ENCODE assay signal across 8 cellular contexts in the genomic region with DNA sequence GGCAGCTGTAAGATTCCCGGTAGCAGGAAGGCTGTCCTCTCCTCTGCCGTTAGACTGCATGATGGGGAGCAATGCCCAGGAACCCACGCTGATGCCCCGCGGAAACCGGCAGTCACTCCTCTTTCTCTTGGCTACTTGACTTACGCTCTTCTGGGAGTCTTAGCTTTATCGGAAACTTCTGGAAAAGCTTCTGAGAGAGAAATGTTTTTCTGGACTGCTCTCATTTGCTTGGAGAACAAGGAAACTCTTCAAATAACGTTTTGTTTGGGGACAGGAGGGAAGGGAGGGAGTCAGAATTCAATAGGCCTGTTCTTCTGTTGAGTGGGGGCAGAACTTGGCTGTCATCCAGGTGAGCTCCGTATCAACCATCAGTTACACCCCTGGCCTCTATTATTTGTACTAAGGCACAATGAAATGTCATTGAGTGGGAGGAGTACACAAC.
A peak's percentile ranks its signal among the peaks of the same experiment; 100 is the strongest.
DNase-seq lines count a peak whose midpoint lies in the region; ATAC-seq, FAIRE-seq and TF ChIP-seq lines count a peak whose summit lies in the region.

No MANE protein-coding gene starts in this region.

- H4K20me1 ChIP-seq in keratinocyte (ENCODE audit: control insufficient read depth, extremely low read depth, insufficient read depth, low read length): no peaks in the 10 kb centered on the region

- H3K9ac ChIP-seq in keratinocyte (ENCODE audit: control insufficient read depth, extremely low read depth, insufficient read depth, low read length): peak overlapping the region; percentile 76

- no peak overlapping the region for H3K27ac Mint-ChIP-seq in stimulated activated effector memory CD8-positive, alpha-beta T cell treated with anti-CD3 and anti-CD28 coated beads, Interleukin-12 subunit alpha, Interleukin-12 subunit beta, amount 100 ng/mL, for 72 hours

- H3K27ac ChIP-seq in angular gyrus (ENCODE audit: low read depth, low read length) (peak overlapping the region; percentile 99), keratinocyte (ENCODE audit: control insufficient read depth, insufficient read depth, low read length) (no peak overlapping the region)

- H3K4me1 ChIP-seq in keratinocyte (ENCODE audit: control insufficient read depth, extremely low read depth, insufficient read depth, low read length): peaks cover 10% of the 10 kb centered on the region

- peak overlapping the region in 2 of 3 experiments; percentile 55 to 74 for H3K4me3 ChIP-seq in keratinocyte (ENCODE audit: control insufficient read depth in 2 of 3, extremely low read depth in 1 of 3, insufficient read depth in 2 of 3, low read depth in 1 of 3, low read length in 3 of 3)

- no peaks in the 10 kb centered on the region for H3K36me3 Mint-ChIP-seq in stimulated activated effector memory CD8-positive, alpha-beta T cell treated with anti-CD3 and anti-CD28 coated beads, Interleukin-12 subunit alpha, Interleukin-12 subunit beta, amount 100 ng/mL, for 72 hours

- DNase-seq in COLO668 (lab: John Stamatoyannopoulos, UW; ENCODE audit: unreplicated experiment): peak; percentile 88
- DNase-seq in NCI-H2081 (lab: John Stamatoyannopoulos, UW): peak; percentile 57 to 82
- DNase-seq in keratinocyte (ENCODE audit: low read depth, low spot score): no peak
- DNase-seq in stimulated activated effector memory CD8-positive, alpha-beta T cell treated with anti-CD3 and anti-CD28 coated beads, Interleukin-12 subunit alpha, Interleukin-12 subunit beta, amount 100 ng/mL, for 72 hours (ENCODE audit: low spot score in 2 of 2): no peak
- no peak for DNase-seq in MV-4-11 (lab: John Stamatoyannopoulos, UW)
- DNase-seq in GOT3 (lab: John Stamatoyannopoulos, UW): no peak

- no peaks in the 10 kb centered on the region for H3K79me2 ChIP-seq in keratinocyte (ENCODE audit: control insufficient read depth, insufficient read depth, low read length)

- dilution Hi-C loops in keratinocyte (cut with MboI; ENCODE audit: extremely low pct_ligation_motif_present, low sequenced_read_pairs): no loop called here

- H3K36me3 ChIP-seq in keratinocyte (ENCODE audit: control insufficient read depth in 2 of 2, extremely low read depth in 1 of 2, insufficient read depth in 2 of 2, low read length in 2 of 2): no peaks in the 10 kb centered on the region

- peaks cover 38% of the 10 kb centered on the region for H3K4me1 Mint-ChIP-seq in stimulated activated effector memory CD8-positive, alpha-beta T cell treated with anti-CD3 and anti-CD28 coated beads, Interleukin-12 subunit alpha, Interleukin-12 subunit beta, amount 100 ng/mL, for 72 hours

- H3K9me3 ChIP-seq in keratinocyte (ENCODE audit: control insufficient read depth, low read depth, low read length): no peaks in the 10 kb centered on the region

- H3K4me3 Mint-ChIP-seq in stimulated activated effector memory CD8-positive, alpha-beta T cell treated with anti-CD3 and anti-CD28 coated beads, Interleukin-12 subunit alpha, Interleukin-12 subunit beta, amount 100 ng/mL, for 72 hours: peak overlapping the region; percentile 74

- no peak for ATAC-seq in stimulated activated effector memory CD8-positive, alpha-beta T cell treated with anti-CD3 and anti-CD28 coated beads, Interleukin-12 subunit alpha, Interleukin-12 subunit beta, amount 100 ng/mL, for 72 hours
- no peak for ATAC-seq in GM21528 (IDR thresholded peaks at IDR 0.05; ENCODE audit: low FRiP score, unreplicated experiment)

- no peaks in the 10 kb centered on the region for H3K27me3 ChIP-seq in keratinocyte (ENCODE audit: control insufficient read depth, extremely low read depth, insufficient read depth, low read length)

- peak overlapping the region; percentile 97 for H3K4me2 ChIP-seq in keratinocyte (ENCODE audit: control insufficient read depth, extremely low read depth, insufficient read depth, low read depth, low read length)

- no peak for TF ChIP-seq CTCF in keratinocyte (optimal IDR thresholded peaks at IDR 0.05 in 1 of 3, IDR thresholded peaks at IDR 0.05 in 1 of 3, conservative IDR thresholded peaks at IDR 0.05 in 1 of 3; ENCODE audit: extremely low read depth in 1 of 3, insufficient read depth in 2 of 3, low read length in 3 of 3)

- no peak for FAIRE-seq in keratinocyte (lab: Jason Lieb, UNC)

- no peaks in the 10 kb centered on the region for H3K9me3 Mint-ChIP-seq in stimulated activated effector memory CD8-positive, alpha-beta T cell treated with anti-CD3 and anti-CD28 coated beads, Interleukin-12 subunit alpha, Interleukin-12 subunit beta, amount 100 ng/mL, for 72 hours

- peak overlapping the region; percentile 96 for H2AFZ ChIP-seq in keratinocyte (ENCODE audit: control insufficient read depth, low read length)

- H3K9me1 ChIP-seq in keratinocyte (ENCODE audit: control insufficient read depth, extremely low read depth, insufficient read depth, low read length): no peaks in the 10 kb centered on the region

Comparison
In these comparisons a context has a peak if more than half of its experiments do, and no peak if none do; other contexts are left out.
1. DNase-seq: peak in COLO668 (single experiment) and NCI-H2081 (2 of 2); none in keratinocyte (single experiment), stimulated activated effector memory CD8-positive, alpha-beta T cell treated with anti-CD3 and anti-CD28 coated beads, Interleukin-12 subunit alpha, Interleukin-12 subunit beta, amount 100 ng/mL, for 72 hours (0 of 2), MV-4-11 (single experiment) and GOT3 (single experiment).